ENCODE assay signal across 21 cellular contexts in genomic region chr5:72988769-72989168, GRCh38. TPM values are rescaled to one million over a fixed set of nuclear protein-coding genes. Genes with fewer than 3 reads are reported as not detected.
DNase-seq lines count a peak whose midpoint lies in the region; ATAC-seq, FAIRE-seq and TF ChIP-seq lines count a peak whose summit lies in the region.
"Had no signal": no experiment of that assay in that cellular context is flagged by ENCODE, and none has a peak within 500 bp of the region (broad histone marks: within the 10 kb centered on the region; RNA-seq: fewer than 3 reads in every experiment).

No MANE protein-coding gene starts in this region.

- H3K9me3 ChIP-seq in astrocyte (ENCODE audit: insufficient read depth, low read depth, low read length) (no peaks in the 10 kb centered on the region), right cardiac atrium (ENCODE audit: control insufficient read depth, low read length) (no peaks in the 10 kb centered on the region)

- DNase-seq in M059J (ENCODE audit: low read depth) (peak; percentile 5), astrocyte (ENCODE audit: low read depth) (peak; percentile 42), glomerular endothelial cell (ENCODE audit: extremely low read depth, low read depth, low spot score) (peak; percentile 16), urothelium cell line (ENCODE audit: low spot score) (no peak), DMS114 treated with DMSO at 0.1 percent for 48 hours (lab: John Stamatoyannopoulos, UW; ENCODE audit: unreplicated experiment) (no peak), right cardiac atrium (no peak)
- DNase-seq: activated CD4-positive, alpha-beta T cell treated with anti-CD3 and anti-CD28 coated beads for 36 hours; activated naive CD4-positive, alpha-beta T cell treated with anti-CD3 and anti-CD28 coated beads, Interleukin-2, amount 50 U/mL, for 16 hours; caudate nucleus; foreskin fibroblast; heart right ventricle; Karpas-422; naive B cell; NCI-H1694; NCI-H510A treated with DMSO at 0.1 percent for 48 hours; nucleus accumbens; SHP77 treated with DMSO at 0.1 percent for 48 hours had no signal

- WGBS in right cardiac atrium = 77% methylated on average over 1 of the region's 1 CpG

- peaks cover 19% of the 10 kb centered on the region for H4K20me1 ChIP-seq in astrocyte (ENCODE audit: insufficient read depth, low read length)

- intact Hi-C loops in right cardiac atrium (cut with DNase I) = no loop called here

- H3K27me3 ChIP-seq in astrocyte (ENCODE audit: insufficient read depth, low read length) (no peaks in the 10 kb centered on the region), right cardiac atrium (ENCODE audit: control insufficient read depth, insufficient read depth) (no peaks in the 10 kb centered on the region)
- H3K27me3 ChIP-seq: heart right ventricle had no signal

- peaks cover 18% of the 10 kb centered on the region for H3K79me2 ChIP-seq in astrocyte (ENCODE audit: insufficient read depth, low read length)

- no peak for TF ChIP-seq CTCF in astrocyte (IDR thresholded peaks at IDR 0.05; ENCODE audit: insufficient read depth, low read depth, low read length)

- H3K27ac ChIP-seq in astrocyte (ENCODE audit: low read depth, low read length) (no peak overlapping the region), right cardiac atrium (ENCODE audit: low read length) (no peak overlapping the region)
- H3K27ac ChIP-seq: epithelial cell of prostate, heart right ventricle had no signal

- no peak overlapping the region for H3K4me2 ChIP-seq in astrocyte (ENCODE audit: low read length)

- no peak overlapping the region for H3K4me3 Mint-ChIP-seq in astrocyte (ENCODE audit: unreplicated experiment)
- H3K4me3 Mint-ChIP-seq: activated CD4-positive, alpha-beta T cell treated with anti-CD3 and anti-CD28 coated beads for 36 hours; CD14-positive monocyte; naive B cell had no signal

- H3K4me1 Mint-ChIP-seq in astrocyte (ENCODE audit: low read depth, unreplicated experiment) = peaks cover 1% of the 10 kb centered on the region
- H3K4me1 Mint-ChIP-seq: CD14-positive monocyte, naive B cell had no signal

- H3K4me1 ChIP-seq in astrocyte (ENCODE audit: insufficient read depth, low read length) = no peaks in the 10 kb centered on the region
- H3K4me1 ChIP-seq in right cardiac atrium (ENCODE audit: control insufficient read depth, insufficient read depth, low read length) = no peaks in the 10 kb centered on the region
- H3K4me1 ChIP-seq: heart right ventricle had no signal

- H3K36me3 ChIP-seq in astrocyte (ENCODE audit: insufficient read depth, low read length) = peaks cover 5% of the 10 kb centered on the region

- peaks cover 10% of the 10 kb centered on the region for H3K36me3 Mint-ChIP-seq in astrocyte (ENCODE audit: low read depth, unreplicated experiment)

- no peak overlapping the region for H2AFZ ChIP-seq in astrocyte (ENCODE audit: low read depth, low read length)

- ATAC-seq in HG03565 (IDR thresholded peaks at IDR 0.05; ENCODE audit: unreplicated experiment) (no peak), right cardiac atrium (no peak)
- ATAC-seq: activated CD4-positive, alpha-beta T cell treated with anti-CD3 and anti-CD28 coated beads for 36 hours; heart right ventricle had no signal

- H3K27ac Mint-ChIP-seq in astrocyte (ENCODE audit: unreplicated experiment) = no peak overlapping the region
- H3K27ac Mint-ChIP-seq: activated CD4-positive, alpha-beta T cell treated with anti-CD3 and anti-CD28 coated beads for 36 hours; naive B cell had no signal

- FAIRE-seq in astrocyte (lab: Jason Lieb, UNC) (no peak), urothelium cell line (lab: Jason Lieb, UNC) (peak; percentile 23)
- FAIRE-seq: HTR-8/SVneo had no signal

- H3K9ac ChIP-seq in astrocyte (ENCODE audit: low read length) = no peak overlapping the region

- H3K4me3 ChIP-seq in astrocyte (ENCODE audit: insufficient read depth, low read depth, low read length) = no peak overlapping the region
- no peak overlapping the region for H3K4me3 ChIP-seq in right cardiac atrium (ENCODE audit: low read length)
- H3K4me3 ChIP-seq: heart right ventricle had no signal

- H3K27me3 Mint-ChIP-seq in astrocyte (ENCODE audit: low read depth, unreplicated experiment) = no peaks in the 10 kb centered on the region
- H3K27me3 Mint-ChIP-seq: naive B cell had no signal

- H3K9me3 Mint-ChIP-seq in astrocyte (ENCODE audit: unreplicated experiment) = no peaks in the 10 kb centered on the region

RNA-seq across cellular contexts. Expression of gene FCHO2, which starts 32.9 kb away (rescaled TPM):
- total RNA-seq in M059J (2014; rRNA removed; shearing (Covaris generic)) = 5.4 and 7.4 TPM in 2 replicates
- total RNA-seq in astrocyte = 15.6 and 20.7 TPM in 2 replicates
- total RNA-seq in glomerular endothelial cell = 16.7 and 19.6 TPM in 2 replicates
- total RNA-seq in right cardiac atrium = 10 to 100 TPM; 20.4 to 25.5 (median 23.5) TPM
- polyA plus RNA-seq in right cardiac atrium = 7.1 TPM

Comparison
In these comparisons a context has a peak if more than half of its experiments do, and no peak if none do; other contexts are left out.
1. DNase-seq: peak in M059J (single experiment), astrocyte (single experiment) and glomerular endothelial cell (single experiment); none in urothelium cell line (single experiment), DMS114 treated with DMSO at 0.1 percent for 48 hours (single experiment) and right cardiac atrium (0 of 3).